Comparison of ENCODE assay signal across 1 cellular context in genomic region chr4:74402692-74403460, GRCh38.
A peak's percentile ranks its signal among the peaks of the same experiment; 100 is the strongest.
TF ChIP-seq lines count a peak whose summit lies in the region.

No MANE protein-coding gene starts in this region.

TF ChIP-seq in K562, 482 proteins besides CTCF, POLR2A, EP300 and RAD21 (continued from another document and continues in another):
- TF ChIP-seq FOXP4 (CRISPR knock-in tag; IDR thresholded peaks at IDR 0.05; ENCODE audit: borderline replicate concordance), result no peak
- TF ChIP-seq THRAP3 (IDR thresholded peaks at IDR 0.05; ENCODE audit: borderline replicate concordance), result no peak
- TF ChIP-seq MCM2 (IDR thresholded peaks at IDR 0.05; ENCODE audit: low read depth), result no peak
- TF ChIP-seq ARID1B (IDR thresholded peaks at IDR 0.05), result no peak; the same call in 1 of the 2 replicates
- no peak for TF ChIP-seq RREB1 (CRISPR knock-in tag; IDR thresholded peaks at IDR 0.05)
- TF ChIP-seq TARDBP (IDR thresholded peaks at IDR 0.05), result no peak
- TF ChIP-seq ZBTB43 (CRISPR knock-in tag; IDR thresholded peaks at IDR 0.05), result no peak
- no peak for TF ChIP-seq SLC30A9 (CRISPR knock-in tag; IDR thresholded peaks at IDR 0.05)
- no peak for TF ChIP-seq PHB2 (IDR thresholded peaks at IDR 0.05; ENCODE audit: low read depth)
- TF ChIP-seq CREB3 (tag; conservative IDR thresholded peaks at IDR 0.05; ENCODE audit: low read depth), result no peak
- no peak for TF ChIP-seq OTX1 (CRISPR knock-in tag; IDR thresholded peaks at IDR 0.05)
- TF ChIP-seq HDAC6 (IDR thresholded peaks at IDR 0.05; ENCODE audit: low read depth, low read length), result no peak
- TF ChIP-seq BHLHE40 (IDR thresholded peaks at IDR 0.05; ENCODE audit: low read length), result no peak
- TF ChIP-seq C11orf30 (IDR thresholded peaks at IDR 0.05; ENCODE audit: low read depth), result no peak
- 0 out of 2 replicates have a peak, but pooled peaks have one; percentile 51 for TF ChIP-seq CHAMP1 (IDR thresholded peaks at IDR 0.05)
- TF ChIP-seq ZNF277 (CRISPR knock-in tag; IDR thresholded peaks at IDR 0.05; ENCODE audit: borderline replicate concordance), result no peak
- 0 out of 2 replicates have a peak, but pooled peaks have one; percentile 45 for TF ChIP-seq LEF1 (IDR thresholded peaks at IDR 0.05)
- TF ChIP-seq FUS (optimal IDR thresholded peaks at IDR 0.05; ENCODE audit: low read depth, low read length), result no peak
- no peak for TF ChIP-seq KDM5B (IDR thresholded peaks at IDR 0.05; ENCODE audit: insufficient replicate concordance, low read depth, low read length)
- no peak for TF ChIP-seq ZNF124 (CRISPR knock-in tag; IDR thresholded peaks at IDR 0.05)
- no peak for TF ChIP-seq RHOXF2B (CRISPR knock-in tag; conservative IDR thresholded peaks at IDR 0.05)
- TF ChIP-seq MECOM (CRISPR knock-in tag; IDR thresholded peaks at IDR 0.05), result peak; percentile 72
- no peak for TF ChIP-seq HMG20A (CRISPR knock-in tag; conservative IDR thresholded peaks at IDR 0.05)
- TF ChIP-seq E2F1 (CRISPR knock-in tag; IDR thresholded peaks at IDR 0.05), result no peak
- TF ChIP-seq HNRNPK (IDR thresholded peaks at IDR 0.05; ENCODE audit: low read depth, low read length, poor library complexity, severe bottlenecking), result no peak
- no peak for TF ChIP-seq ZNF655 (CRISPR knock-in tag; IDR thresholded peaks at IDR 0.05)
- TF ChIP-seq THAP12 (CRISPR knock-in tag; IDR thresholded peaks at IDR 0.05), result no peak
- no peak for TF ChIP-seq FOXA3 (CRISPR knock-in tag; conservative IDR thresholded peaks at IDR 0.05 in 1 of 2, IDR thresholded peaks at IDR 0.05 in 1 of 2)
- no peak for TF ChIP-seq PPARD (CRISPR knock-in tag; IDR thresholded peaks at IDR 0.05)
- TF ChIP-seq CBX5 (IDR thresholded peaks at IDR 0.05; ENCODE audit: borderline replicate concordance, low read depth), result no peak
- no peak for TF ChIP-seq ZNF280A (IDR thresholded peaks at IDR 0.05; ENCODE audit: low read depth, partially characterized antibody)
- TF ChIP-seq SP2 (IDR thresholded peaks at IDR 0.05; ENCODE audit: extremely low read depth, low read depth, low read length, poor library complexity, severe bottlenecking), result no peak
- no peak for TF ChIP-seq SREBF1 (IDR thresholded peaks at IDR 0.05; ENCODE audit: borderline replicate concordance, low read depth, low read length)
- TF ChIP-seq NKRF (IDR thresholded peaks at IDR 0.05; ENCODE audit: borderline replicate concordance), result no peak
- no peak for TF ChIP-seq NR2F6 (CRISPR knock-in tag; IDR thresholded peaks at IDR 0.05)
